ENCODE assay signal across 12 cellular contexts in genomic region chr13:78604782-78605611, GRCh38. TPM values are rescaled to one million over a fixed set of nuclear protein-coding genes. Genes with fewer than 3 reads are reported as not detected.
DNase-seq lines count a peak whose midpoint lies in the region; TF ChIP-seq lines count a peak whose summit lies in the region.
"Had no signal": no experiment of that assay in that cellular context is flagged by ENCODE, and none has a peak within 500 bp of the region (broad histone marks: within the 10 kb centered on the region; RNA-seq: fewer than 3 reads in every experiment).

No MANE protein-coding gene starts in this region.

- CTCF ChIA-PET in Caco-2 (lab: Charles Lee), result interaction anchor here (0.5 to 0.7 kb wide), 3 partner anchors 118 to 449 kb away, joined by 3 to 4 read pairs (median 3); no protein-coding TSS in a partner anchor

- H3K27ac Mint-ChIP-seq in Caco-2 (ENCODE audit: unreplicated experiment) (no peak overlapping the region), HFFc6 (no peak overlapping the region)

- no peaks in the 10 kb centered on the region for H3K36me3 ChIP-seq in Caco-2 (ENCODE audit: control insufficient read depth, insufficient read depth, low read length)
- H3K36me3 ChIP-seq in colonic mucosa, result no peaks in the 10 kb centered on the region
- no peaks in the 10 kb centered on the region for H3K36me3 ChIP-seq in vagina
- H3K36me3 ChIP-seq: left lung had no signal

- BruUV-seq in Caco-2 (replicated peaks; lab: Mats Ljungman, UMichigan), result no TSS peak

- intact Hi-C loops in Caco-2 (cut with micrococcal nuclease; ENCODE audit: unreplicated experiment), result loop anchor here (10.0 kb wide), 2 partner anchors 290 to 360 kb away; no protein-coding TSS in a partner anchor
- intact Hi-C loops in colonic mucosa (cut with DNase I), result loop anchor here (5.0 kb wide), 1 partner anchor 52 kb away; the partner anchor contains the start of gene OBI1
- intact Hi-C loops in vagina (cut with DNase I), result no loop called here

- H3K4me3 Mint-ChIP-seq in Caco-2 (ENCODE audit: unreplicated experiment), result peak overlapping the region; percentile 78
- no peak overlapping the region for H3K4me3 Mint-ChIP-seq in HFFc6

- H3K27me3 ChIP-seq in Caco-2 (replicated peaks; ENCODE audit: control insufficient read depth, insufficient read depth, low read length) (no peaks in the 10 kb centered on the region), colonic mucosa (peaks cover 91% of the 10 kb centered on the region), vagina (peaks cover 70% of the 10 kb centered on the region)

- H3K4me3 ChIP-seq in Caco-2 (ENCODE audit: low read depth, low read length), result no peak overlapping the region
- H3K4me3 ChIP-seq in colonic mucosa, result no peak overlapping the region
- no peak overlapping the region for H3K4me3 ChIP-seq in vagina
- H3K4me3 ChIP-seq: left lung had no signal

- H3K36me3 Mint-ChIP-seq in Caco-2 (ENCODE audit: insufficient read depth, unreplicated experiment) (peaks cover 6% of the 10 kb centered on the region), HFFc6 (ENCODE audit: low read depth) (no peaks in the 10 kb centered on the region)

- peaks cover 7% of the 10 kb centered on the region; the same call in 1 of the 2 replicates for H3K4me1 ChIP-seq in Caco-2
- peaks cover 17% of the 10 kb centered on the region for H3K4me1 ChIP-seq in colonic mucosa
- peaks cover 61% of the 10 kb centered on the region for H3K4me1 ChIP-seq in vagina

- TF ChIP-seq CTCF in Caco-2 (IDR thresholded peaks at IDR 0.05; ENCODE audit: insufficient read depth in 1 of 2, low read depth in 1 of 2, low read length in 1 of 2, severe bottlenecking in 1 of 2, unreplicated experiment in 1 of 2) (peak; percentile 17 to 40), HFFc6 (IDR thresholded peaks at IDR 0.05) (peak; percentile 16; the same call in 1 of the 2 replicates), colonic mucosa (IDR thresholded peaks at IDR 0.05) (no peak), vagina (IDR thresholded peaks at IDR 0.05) (no peak)

- POLR2A ChIA-PET in Caco-2 (lab: Charles Lee), result no interaction called here

- no peak for TF ChIP-seq POLR2A in vagina (IDR thresholded peaks at IDR 0.05)

- no peak overlapping the region for H3K9ac ChIP-seq in colonic mucosa (ENCODE audit: low read depth in 2 of 2, low read length in 2 of 2)

- H3K27me3 Mint-ChIP-seq in Caco-2 (ENCODE audit: insufficient read depth, unreplicated experiment) (peaks cover 3% of the 10 kb centered on the region), HFFc6 (ENCODE audit: insufficient read depth) (peaks cover 76% of the 10 kb centered on the region)

- H3K4me1 Mint-ChIP-seq in Caco-2 (ENCODE audit: low read depth, unreplicated experiment) (no peaks in the 10 kb centered on the region), HFFc6 (ENCODE audit: low read depth) (peaks cover 26% of the 10 kb centered on the region)

- no peak overlapping the region for H3K27ac ChIP-seq in colonic mucosa
- H3K27ac ChIP-seq in vagina, result no peak overlapping the region
- H3K27ac ChIP-seq: left lung had no signal

- H3K9me3 Mint-ChIP-seq in Caco-2 (ENCODE audit: unreplicated experiment) (no peaks in the 10 kb centered on the region), HFFc6 (no peaks in the 10 kb centered on the region; the same call in 1 of the 2 replicates)

- DNase-seq in Caco-2 (peak; percentile 63 to 65), HFFc6 (no peak), NCI-H526 treated with DMSO at 0.1 percent for 48 hours (lab: John Stamatoyannopoulos, UW) (peak; percentile 81), germinal center (ENCODE audit: low spot score) (peak; percentile 41), C1 segment of cervical spinal cord (lab: John Stamatoyannopoulos, UW) (no peak), colonic mucosa (no peak), vagina (ENCODE audit: extremely low spot score in 2 of 2) (no peak), AG08395 (ENCODE audit: low spot score) (no peak)
- DNase-seq: left lung, NCI-H510A had no signal

- H3K9me3 ChIP-seq in Caco-2 (no peaks in the 10 kb centered on the region), colonic mucosa (no peaks in the 10 kb centered on the region), vagina (no peaks in the 10 kb centered on the region)
- H3K9me3 ChIP-seq: left lung had no signal

RNA-seq across cellular contexts. Expression of gene POU4F1, which starts 1.6 kb away (rescaled TPM):
- total RNA-seq in Caco-2 (2022) (7.3 and 8.1 TPM in 2 replicates), colonic mucosa (not detected), vagina (not detected)
- total RNA-seq in HFFc6 (2021; fragmentation: NEBNext Ultra II Directional; extraction: Animal tissue kit (Norgen Biotek cat#: 25700)), result not detected
- total RNA-seq: astrocyte, left lung, omental fat pad had no signal

RNA-seq across cellular contexts. Expression of gene OBI1, which starts 54.0 kb away (rescaled TPM):
- total RNA-seq in Caco-2 (2022) (17.9 and 19.9 TPM in 2 replicates), colonic mucosa (1 to 10 TPM; 6.8 to 8.0 TPM), vagina (11.8 TPM)
- total RNA-seq in HFFc6 (2021; fragmentation: NEBNext Ultra II Directional; extraction: Animal tissue kit (Norgen Biotek cat#: 25700)), result 10 to 100 TPM in 4 of 6 experiments, 1 to 10 TPM in 2; 7.4 to 10.6 (median 10.3) TPM

Comparison
In these comparisons a context has a peak if more than half of its experiments do, and no peak if none do; other contexts are left out.
1. DNase-seq: peak in Caco-2 (2 of 2), NCI-H526 treated with DMSO at 0.1 percent for 48 hours (single experiment) and germinal center (single experiment); none in HFFc6 (single experiment), C1 segment of cervical spinal cord (0 of 14), colonic mucosa (single experiment), vagina (0 of 2) and AG08395 (single experiment).
2. CTCF ChIP-seq: peak in Caco-2 (2 of 2) and HFFc6 (single experiment); none in colonic mucosa (single experiment) and vagina (0 of 3).